10 cellular contexts compared by ENCODE assay signal in the genomic region with DNA sequence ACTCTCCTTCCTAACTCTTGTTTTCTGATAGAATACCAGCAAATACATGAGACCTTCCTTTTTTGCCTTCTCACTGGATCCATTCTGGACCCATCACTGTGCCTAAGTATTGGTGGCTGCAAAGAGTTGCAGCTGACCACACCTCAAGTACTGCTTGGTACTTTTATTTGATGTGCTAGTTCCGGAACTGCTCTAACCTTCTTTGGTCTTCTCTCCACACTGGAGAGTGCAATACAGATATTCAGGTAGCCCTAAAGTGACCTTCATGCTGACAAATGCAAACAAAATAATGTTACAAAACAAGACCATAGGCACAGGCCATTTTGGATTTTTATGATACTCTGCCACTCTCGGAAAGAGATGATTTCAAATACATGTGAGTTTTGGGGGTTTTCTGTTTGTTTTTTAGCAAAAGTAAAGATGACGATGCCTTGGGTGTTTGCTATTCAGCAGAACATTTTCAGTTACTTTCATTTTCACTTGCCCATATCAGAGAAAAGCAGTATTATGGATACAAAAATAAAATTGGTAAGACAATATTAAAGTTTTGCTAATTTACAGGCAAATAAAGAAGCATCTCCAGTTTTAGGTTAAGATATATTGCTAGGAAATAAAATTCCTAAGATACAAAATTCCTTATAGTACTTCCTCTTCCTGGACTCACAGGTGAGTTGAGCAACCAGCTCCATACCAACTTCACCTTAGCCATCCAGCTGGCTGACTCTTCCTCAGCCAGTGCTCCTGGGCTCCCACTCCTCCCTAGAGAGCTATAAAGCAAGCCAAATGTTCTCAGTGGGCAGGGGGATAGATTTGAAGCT. TPM values are rescaled to one million over a fixed set of nuclear protein-coding genes. Genes with fewer than 3 reads are reported as not detected.
DNase-seq lines count a peak whose midpoint lies in the region; ATAC-seq, FAIRE-seq and TF ChIP-seq lines count a peak whose summit lies in the region.
"Had no signal": no experiment of that assay in that cellular context is flagged by ENCODE, and none has a peak within 500 bp of the region (broad histone marks: within the 10 kb centered on the region; RNA-seq: fewer than 3 reads in every experiment).

No MANE protein-coding gene starts in this region.

- H3K4me3 Mint-ChIP-seq in activated CD4-positive, alpha-beta T cell treated with anti-CD3 and anti-CD28 coated beads for 36 hours, result peak overlapping the region; percentile 49
- H3K4me3 Mint-ChIP-seq in activated CD8-positive, alpha-beta T cell treated with anti-CD3 and anti-CD28 coated beads for 36 hours, result peak overlapping the region; percentile 63

- H3K9me3 ChIP-seq in kidney (ENCODE audit: control insufficient read depth in 1 of 2, low read length in 2 of 2) (no peaks in the 10 kb centered on the region), stomach smooth muscle (ENCODE audit: control insufficient read depth in 2 of 2, low read length in 2 of 2) (no peaks in the 10 kb centered on the region)
- H3K9me3 ChIP-seq: testis had no signal

- intact Hi-C loops in activated CD4-positive, alpha-beta T cell treated with anti-CD3 and anti-CD28 coated beads for 36 hours (cut with DNase I, micrococcal nuclease), result no loop called here
- intact Hi-C loops in activated CD8-positive, alpha-beta T cell treated with anti-CD3 and anti-CD28 coated beads for 36 hours (cut with micrococcal nuclease), result no loop called here
- intact Hi-C loops in kidney (cut with DNase I), result no loop called here

- H3K4me3 ChIP-seq in kidney (ENCODE audit: low read length in 2 of 2), result peak overlapping the region; percentile 56 to 59
- peak overlapping the region; percentile 36 to 51 for H3K4me3 ChIP-seq in stomach smooth muscle (ENCODE audit: low read length in 2 of 2)
- H3K4me3 ChIP-seq: testis had no signal

- no peaks in the 10 kb centered on the region for H3K36me3 ChIP-seq in kidney (ENCODE audit: control insufficient read depth in 1 of 2, insufficient read depth in 2 of 2, low read length in 2 of 2)
- no peaks in the 10 kb centered on the region for H3K36me3 ChIP-seq in stomach smooth muscle (ENCODE audit: control insufficient read depth in 2 of 2, insufficient read depth in 2 of 2, low read length in 2 of 2)

- H3K9ac ChIP-seq in kidney (ENCODE audit: low read length in 2 of 2) (peak overlapping the region in 1 of 2 donors; percentile 35), stomach smooth muscle (ENCODE audit: low read length in 2 of 2) (no peak overlapping the region)

- CTCF ChIA-PET in activated CD4-positive, alpha-beta T cell treated with anti-CD3 and anti-CD28 coated beads for 36 hours (lab: Charles Lee), result no interaction called here
- CTCF ChIA-PET in activated CD8-positive, alpha-beta T cell treated with anti-CD3 and anti-CD28 coated beads for 36 hours (lab: Charles Lee), result no interaction called here

- H3K27me3 Mint-ChIP-seq in activated CD4-positive, alpha-beta T cell treated with anti-CD3 and anti-CD28 coated beads for 36 hours, result no peaks in the 10 kb centered on the region
- H3K27me3 Mint-ChIP-seq in activated CD8-positive, alpha-beta T cell treated with anti-CD3 and anti-CD28 coated beads for 36 hours, result no peaks in the 10 kb centered on the region

- no peaks in the 10 kb centered on the region for H3K27me3 ChIP-seq in stomach smooth muscle (ENCODE audit: control insufficient read depth in 1 of 2, insufficient read depth in 2 of 2, low read length in 2 of 2)
- H3K27me3 ChIP-seq: testis had no signal

- no peak overlapping the region for H3K27ac Mint-ChIP-seq in activated CD4-positive, alpha-beta T cell treated with anti-CD3 and anti-CD28 coated beads for 36 hours
- H3K27ac Mint-ChIP-seq in activated CD8-positive, alpha-beta T cell treated with anti-CD3 and anti-CD28 coated beads for 36 hours, result peak overlapping the region; percentile 72

- H3K4me1 ChIP-seq in kidney (ENCODE audit: control insufficient read depth in 1 of 2, insufficient read depth in 1 of 2, low read depth in 1 of 2, low read length in 2 of 2) (no peaks in the 10 kb centered on the region), stomach smooth muscle (ENCODE audit: control insufficient read depth, insufficient read depth, low read length) (peaks cover 5% of the 10 kb centered on the region)
- H3K4me1 ChIP-seq: testis had no signal

- H3K27ac ChIP-seq in kidney (ENCODE audit: low read depth in 2 of 2, low read length in 2 of 2) (no peak overlapping the region), stomach smooth muscle (ENCODE audit: low read length) (no peak overlapping the region)
- H3K27ac ChIP-seq: testis had no signal

- ATAC-seq in activated CD4-positive, alpha-beta T cell treated with anti-CD3 and anti-CD28 coated beads for 36 hours, result no peak
- no peak for ATAC-seq in activated CD8-positive, alpha-beta T cell treated with anti-CD3 and anti-CD28 coated beads for 36 hours
- no peak for ATAC-seq in GM21529 (IDR thresholded peaks at IDR 0.05; ENCODE audit: unreplicated experiment)

- no peak for TF ChIP-seq CTCF in activated CD8-positive, alpha-beta T cell treated with anti-CD3 and anti-CD28 coated beads for 36 hours (IDR thresholded peaks at IDR 0.05)
- no peak for TF ChIP-seq CTCF in kidney (IDR thresholded peaks at IDR 0.05; ENCODE audit: borderline replicate concordance, extremely low read depth, insufficient read depth)

- peaks cover 10% of the 10 kb centered on the region for H3K4me1 Mint-ChIP-seq in activated CD4-positive, alpha-beta T cell treated with anti-CD3 and anti-CD28 coated beads for 36 hours
- peaks cover 18% of the 10 kb centered on the region for H3K4me1 Mint-ChIP-seq in activated CD8-positive, alpha-beta T cell treated with anti-CD3 and anti-CD28 coated beads for 36 hours (ENCODE audit: low read depth)

- H3K36me3 Mint-ChIP-seq in activated CD4-positive, alpha-beta T cell treated with anti-CD3 and anti-CD28 coated beads for 36 hours (ENCODE audit: low read depth), result no peaks in the 10 kb centered on the region
- H3K36me3 Mint-ChIP-seq in activated CD8-positive, alpha-beta T cell treated with anti-CD3 and anti-CD28 coated beads for 36 hours (ENCODE audit: low read depth), result no peaks in the 10 kb centered on the region

- DNase-seq in activated CD4-positive, alpha-beta T cell treated with anti-CD3 and anti-CD28 coated beads for 36 hours, result no peak
- no peak for DNase-seq in activated CD4-positive, alpha-beta T cell treated with anti-CD3 and anti-CD28 coated beads, Interleukin-2, amount 50 U/mL, for 48 hours
- no peak for DNase-seq in activated CD8-positive, alpha-beta T cell treated with anti-CD3 and anti-CD28 coated beads for 36 hours
- DNase-seq in kidney (no peak), HTR-8/SVneo (ENCODE audit: insufficient read length, low spot score) (no peak)
- DNase-seq in NK-92 treated with Interleukin-12 subunit alpha and Interleukin-12 subunit beta, amount 100 ng/mL, for 24 hours (lab: John Stamatoyannopoulos, UW), result no peak
- DNase-seq: hippocampal formation, testis had no signal

- FAIRE-seq in kidney (lab: Jason Lieb, UNC) (no peak), HTR-8/SVneo (lab: Jason Lieb, UNC) (no peak)

- POLR2A ChIA-PET in activated CD4-positive, alpha-beta T cell treated with anti-CD3 and anti-CD28 coated beads for 36 hours (lab: Charles Lee), result no interaction called here
- POLR2A ChIA-PET in activated CD8-positive, alpha-beta T cell treated with anti-CD3 and anti-CD28 coated beads for 36 hours (lab: Charles Lee), result interaction anchor here (1.1 kb wide), 1 partner anchor 27 kb away, joined by 3 read pairs; no protein-coding TSS in a partner anchor

- no peaks in the 10 kb centered on the region for H3K9me3 Mint-ChIP-seq in activated CD4-positive, alpha-beta T cell treated with anti-CD3 and anti-CD28 coated beads for 36 hours (ENCODE audit: low read depth)
- H3K9me3 Mint-ChIP-seq in activated CD8-positive, alpha-beta T cell treated with anti-CD3 and anti-CD28 coated beads for 36 hours, result no peaks in the 10 kb centered on the region

RNA-seq across cellular contexts. Expression of gene PTPRK, which starts 42.0 kb away (rescaled TPM):
- total RNA-seq in activated CD4-positive, alpha-beta T cell treated with anti-CD3 and anti-CD28 coated beads for 36 hours, result 1 to 10 TPM; 4.1 to 5.0 TPM
- total RNA-seq in activated CD8-positive, alpha-beta T cell treated with anti-CD3 and anti-CD28 coated beads for 36 hours, result 1 to 10 TPM; 7.7 to 8.9 TPM
- total RNA-seq in kidney, result 72.8 TPM
- 9.2 TPM for polyA plus RNA-seq in kidney (ENCODE audit: insufficient read depth, low read depth, low replicate concordance)
